ENCODE assay signal across 10 cellular contexts in the genomic region with DNA sequence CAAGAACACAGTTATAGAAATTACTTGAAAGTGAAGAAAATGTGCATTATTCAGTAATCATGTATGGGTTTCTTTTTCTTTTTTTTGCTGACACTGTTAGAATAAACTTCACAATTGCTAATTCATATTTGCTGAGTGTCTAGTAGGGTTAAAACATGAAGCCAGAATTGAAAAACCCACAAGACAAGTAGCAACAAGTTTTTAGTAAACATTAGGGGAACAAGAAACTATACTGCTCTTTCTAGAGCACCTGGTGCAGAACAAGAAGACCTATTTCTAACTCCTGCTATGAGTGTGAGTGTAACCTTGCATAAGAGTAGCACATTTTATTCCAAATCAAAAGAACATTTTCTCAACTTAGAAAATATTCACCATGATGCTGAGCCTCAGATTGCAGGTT.
DNase-seq lines count a peak whose midpoint lies in the region; ATAC-seq, FAIRE-seq and TF ChIP-seq lines count a peak whose summit lies in the region.
"Had no signal": no experiment of that assay in that cellular context is flagged by ENCODE, and none has a peak within 500 bp of the region (broad histone marks: within the 10 kb centered on the region; RNA-seq: fewer than 3 reads in every experiment).

No MANE protein-coding gene starts in this region.

- CTCF ChIA-PET in GM10248 (lab: Yijun Ruan, JAX) (interaction anchor here (1.4 kb wide), 1 partner anchor 20 kb away, joined by 3 read pairs; no protein-coding TSS in a partner anchor), PC-3 (lab: Charles Lee) (no interaction called here)

- POLR2A ChIA-PET in GM10248 (lab: Yijun Ruan, JAX) = interaction anchor here (1.5 kb wide), 1 partner anchor 18 kb away, joined by 4 read pairs; no protein-coding TSS in a partner anchor
- POLR2A ChIA-PET in PC-3 (lab: Charles Lee; ENCODE audit: unreplicated experiment) = no interaction called here

- H4K20me1 ChIP-seq in PC-3 (ENCODE audit: low read length) = no peaks in the 10 kb centered on the region

- no peaks in the 10 kb centered on the region for H3K27me3 ChIP-seq in PC-3 (ENCODE audit: low read length)

- no peak overlapping the region for H2AFZ ChIP-seq in PC-3 (ENCODE audit: low read length)

- no peak overlapping the region for H3K9ac ChIP-seq in PC-3 (ENCODE audit: low read length)

- no peak overlapping the region for H3K4me3 ChIP-seq in PC-3 (ENCODE audit: low read length)

- H3K79me2 ChIP-seq in PC-3 (ENCODE audit: low read length) = no peaks in the 10 kb centered on the region

- no peaks in the 10 kb centered on the region for H3F3A ChIP-seq in PC-3 (ENCODE audit: low read length, unreplicated experiment)

- ATAC-seq in HG02885 (IDR thresholded peaks at IDR 0.05; ENCODE audit: poor library complexity, unreplicated experiment) (peak; percentile 85), PC-3 (no peak)

- TF ChIP-seq CTCF in GM10248 (IDR thresholded peaks at IDR 0.05; ENCODE audit: control extremely low read depth, extremely low read depth, low read depth, missing control alignments) = no peak
- no peak for TF ChIP-seq CTCF in PC-3 (conservative IDR thresholded peaks at IDR 0.05; ENCODE audit: low read depth, low read length)

- no peak overlapping the region for H3K27ac ChIP-seq in PC-3 (ENCODE audit: low read length)

- no peaks in the 10 kb centered on the region for H3K9me3 ChIP-seq in PC-3 (ENCODE audit: low read length)

- H3K4me1 ChIP-seq in PC-3 (ENCODE audit: insufficient read depth, low read length) = peaks cover 24% of the 10 kb centered on the region

- no TSS peak for BruUV-seq in PC-3 (replicated peaks; lab: Mats Ljungman, UMichigan)

- intact Hi-C loops in PC-3 (cut with micrococcal nuclease) = loop anchor here (5.0 kb wide), 1 partner anchor 73 kb away; no protein-coding TSS in a partner anchor

- H3K36me3 ChIP-seq in PC-3 (ENCODE audit: low read depth, low read length) = no peaks in the 10 kb centered on the region

- peak; percentile 39 for DNase-seq in GM10248 (ENCODE audit: extremely low spot score)
- no peak for DNase-seq in GM19239 (ENCODE audit: insufficient read length, low spot score)
- no peak for DNase-seq in PC-3
- DNase-seq in OCI-M1 (lab: John Stamatoyannopoulos, UW) = no peak
- no peak for DNase-seq in DMS153 treated with DMSO at 0.1 percent for 48 hours (lab: John Stamatoyannopoulos, UW; ENCODE audit: unreplicated experiment)
- no peak for DNase-seq in LoVo (ENCODE audit: low spot score)
- no peak for DNase-seq in GDM1 (lab: John Stamatoyannopoulos, UW)
- DNase-seq: activated gamma-delta T cell treated with Interleukin-2 at 50 U/mL for 16 hours, Calu3 had no signal

- no peaks in the 10 kb centered on the region for H3K9me2 ChIP-seq in PC-3 (replicated peaks; ENCODE audit: low read length)

- peak overlapping the region; percentile 18; the same call in 1 of the 2 replicates for H3K4me2 ChIP-seq in PC-3 (ENCODE audit: low read length)

- peak; percentile 100 for FAIRE-seq in GM19239 (lab: Jason Lieb, UNC)
